Comparison of ENCODE assay signal across 17 cellular contexts in genomic region chr16:73771196-73771595, GRCh38.
"Had no signal": no experiment of that assay in that cellular context is flagged by ENCODE, and none has a peak within 500 bp of the region (broad histone marks: within the 10 kb centered on the region; RNA-seq: fewer than 3 reads in every experiment).

No MANE protein-coding gene starts in this region.

- H3K36me3 ChIP-seq: neutrophil, tibial nerve, vagina had no signal

- H3K4me3 ChIP-seq: hepatocyte, mucosa of descending colon, tibial nerve, vagina had no signal

- H3K9me3 ChIP-seq: mucosa of descending colon, neutrophil, tibial nerve, vagina had no signal

- H2AFZ ChIP-seq: hepatocyte had no signal

- ATAC-seq: left lobe of liver; mucosa of descending colon; natural killer cell; stimulated activated memory B cell treated with anti-CD40 and anti-IgM and Interleukin-4, amounts not matched to agents 10 μg/mL and 1 μg/mL and 100 μg/mL, for 72 hours had no signal

- DNase-seq: activated CD4-positive, alpha-beta T cell treated with anti-CD3 and anti-CD28 coated beads for 1 hour; activated CD4-positive, alpha-beta T cell treated with anti-CD3 and anti-CD28 coated beads, Interleukin-2, amount 50 U/mL, for 4 hours; activated naive CD4-positive, alpha-beta T cell; activated naive CD8-positive, alpha-beta T cell treated with anti-CD3 and anti-CD28 coated beads, Interleukin-2, amount 10 ng/mL, durations not matched to agents 7 days and 5 days; activated T-cell treated with anti-CD3 and anti-CD28 coated beads for 4 hours; anterior cingulate cortex; islet precursor cell; mucosa of descending colon; natural killer cell; stimulated activated CD4-positive, alpha-beta T cell treated with anti-CD3 and anti-CD28 coated beads, Interleukin-2, amount 100 ng/mL, for 48 hours had no signal

- H3K27me3 ChIP-seq: hepatocyte, neutrophil, tibial nerve, vagina had no signal

- H3K4me2 ChIP-seq: hepatocyte had no signal

- H3K79me2 ChIP-seq: hepatocyte had no signal

- H3K27ac ChIP-seq: hepatocyte, neutrophil, tibial nerve, vagina, VCaP had no signal

- H3K4me1 ChIP-seq: vagina had no signal
